In genomic region chr5:96775689-96776088, GRCh38 we compare ENCODE assay signal across 24 cellular contexts. TPM values are rescaled to one million over a fixed set of nuclear protein-coding genes. Genes with fewer than 3 reads are reported as not detected.
DNase-seq lines count a peak whose midpoint lies in the region; ATAC-seq and TF ChIP-seq lines count a peak whose summit lies in the region.
"Had no signal": no experiment of that assay in that cellular context is flagged by ENCODE, and none has a peak within 500 bp of the region (broad histone marks: within the 10 kb centered on the region; RNA-seq: fewer than 3 reads in every experiment).

No MANE protein-coding gene starts in this region.

- H3K27ac ChIP-seq in naive thymus-derived CD4-positive, alpha-beta T cell (ENCODE audit: low read depth, low read length) = no peak overlapping the region
- peak overlapping the region; percentile 56 for H3K27ac ChIP-seq in stomach smooth muscle (ENCODE audit: low read length)
- H3K27ac ChIP-seq: PC-9 had no signal

- no peak overlapping the region for H3K9ac ChIP-seq in stomach smooth muscle (ENCODE audit: low read length in 2 of 2)

- POLR2A ChIA-PET in WTC11 (lab: Charles Lee) = no interaction called here
- POLR2A ChIA-PET in naive thymus-derived CD4-positive, alpha-beta T cell (lab: Charles Lee) = no interaction called here

- H3K4me3 ChIP-seq in naive thymus-derived CD4-positive, alpha-beta T cell (ENCODE audit: low read length) = no peak overlapping the region
- no peak overlapping the region for H3K4me3 ChIP-seq in stomach smooth muscle (ENCODE audit: low read length in 2 of 2)
- H3K4me3 ChIP-seq: HAP-1, PC-9 had no signal

- no peak overlapping the region for H3K4me3 Mint-ChIP-seq in activated naive CD4-positive, alpha-beta T cell treated with anti-CD3 and anti-CD28 coated beads, Interleukin-2, amount 10 ng/mL, durations not matched to agents 7 days and 5 days
- H3K4me3 Mint-ChIP-seq in WTC11 = no peak overlapping the region
- no peak overlapping the region for H3K4me3 Mint-ChIP-seq in naive thymus-derived CD4-positive, alpha-beta T cell
- H3K4me3 Mint-ChIP-seq: activated CD8-positive, alpha-beta T cell treated with anti-CD3 and anti-CD28 coated beads, Interleukin-2, amount 10 ng/mL, durations not matched to agents 7 days and 5 days; neural crest cell had no signal

- H3K4me1 ChIP-seq in naive thymus-derived CD4-positive, alpha-beta T cell (ENCODE audit: control insufficient read depth in 2 of 2, insufficient read depth in 2 of 2, low read length in 2 of 2) = peaks cover 0 to 5% of the 10 kb centered on the region in 2 donors
- H3K4me1 ChIP-seq in stomach smooth muscle (ENCODE audit: control insufficient read depth, insufficient read depth, low read length) = peaks cover 12% of the 10 kb centered on the region
- H3K4me1 ChIP-seq: HAP-1 had no signal

- peaks cover 15% of the 10 kb centered on the region for H3K4me1 Mint-ChIP-seq in activated naive CD4-positive, alpha-beta T cell treated with anti-CD3 and anti-CD28 coated beads, Interleukin-2, amount 10 ng/mL, durations not matched to agents 7 days and 5 days
- H3K4me1 Mint-ChIP-seq in WTC11 = no peaks in the 10 kb centered on the region
- peaks cover 5 to 26% (median 22%) of the 10 kb centered on the region in 7 donors for H3K4me1 Mint-ChIP-seq in naive thymus-derived CD4-positive, alpha-beta T cell

- CTCF ChIA-PET in activated naive CD4-positive, alpha-beta T cell treated with anti-CD3 and anti-CD28 coated beads, Interleukin-2, amount 10 ng/mL, durations not matched to agents 7 days and 5 days (lab: Charles Lee) = interaction anchor here (1.1 kb wide), 1 partner anchor 93 kb away, joined by 4 read pairs; no protein-coding TSS in a partner anchor
- CTCF ChIA-PET in WTC11 (lab: Charles Lee) = interaction anchor here (1.0 to 1.1 kb wide), 2 partner anchors 23 to 93 kb away, joined by 3 read pairs; no protein-coding TSS in a partner anchor
- CTCF ChIA-PET in naive thymus-derived CD4-positive, alpha-beta T cell (lab: Charles Lee) = no interaction called here

- no peaks in the 10 kb centered on the region for H3K27me3 ChIP-seq in naive thymus-derived CD4-positive, alpha-beta T cell (ENCODE audit: control insufficient read depth in 2 of 2, insufficient read depth in 2 of 2, low read length in 2 of 2)
- H3K27me3 ChIP-seq in stomach smooth muscle (ENCODE audit: control insufficient read depth in 1 of 2, insufficient read depth in 2 of 2, low read length in 2 of 2) = no peaks in the 10 kb centered on the region

- peak overlapping the region; percentile 37 for H3K27ac Mint-ChIP-seq in activated naive CD4-positive, alpha-beta T cell treated with anti-CD3 and anti-CD28 coated beads, Interleukin-2, amount 10 ng/mL, durations not matched to agents 7 days and 5 days
- H3K27ac Mint-ChIP-seq in WTC11 = peak overlapping the region; percentile 32; the same call in 1 of the 2 replicates
- H3K27ac Mint-ChIP-seq in naive thymus-derived CD4-positive, alpha-beta T cell = peak overlapping the region in 6 of 9 donors; percentile 11 to 65 (median 34)
- H3K27ac Mint-ChIP-seq: activated CD8-positive, alpha-beta T cell treated with anti-CD3 and anti-CD28 coated beads, Interleukin-2, amount 10 ng/mL, durations not matched to agents 7 days and 5 days had no signal

- no peaks in the 10 kb centered on the region for H3K9me3 ChIP-seq in naive thymus-derived CD4-positive, alpha-beta T cell (ENCODE audit: control insufficient read depth in 2 of 3, low read length in 3 of 3)
- H3K9me3 ChIP-seq in stomach smooth muscle (ENCODE audit: control insufficient read depth in 2 of 2, low read length in 2 of 2) = no peaks in the 10 kb centered on the region
- H3K9me3 ChIP-seq: HAP-1 had no signal

- DNase-seq in activated naive CD4-positive, alpha-beta T cell treated with anti-CD3 and anti-CD28 coated beads, Interleukin-2, amount 10 ng/mL, durations not matched to agents 7 days and 5 days = no peak
- DNase-seq in activated naive CD4-positive, alpha-beta T cell treated with anti-CD3 and anti-CD28 coated beads, Interleukin-2, amount 50 U/mL, for 16 hours = no peak
- DNase-seq in WTC11 (ENCODE audit: low spot score) (no peak), EL (no peak)
- DNase-seq in naive thymus-derived CD4-positive, alpha-beta T cell = no peak
- no peak for DNase-seq in activated CD8-positive, alpha-beta memory T cell treated with anti-CD3 and anti-CD28 coated beads, Interleukin-2, amount 50 U/mL, for 4 hours
- DNase-seq: activated CD8-positive, alpha-beta T cell treated with anti-CD3 and anti-CD28 coated beads, Interleukin-2, amount 10 ng/mL, durations not matched to agents 7 days and 5 days; activated gamma-delta T cell; amniotic stem cell; DND-41; glutamatergic neuron; islet precursor cell; NCI-H1694 treated with DMSO at 0.1 percent for 48 hours; NCI-H524; NK-92 treated with Interleukin-12 subunit alpha and Interleukin-12 subunit beta, amount 100 ng/mL, for 24 hours; PC-9; stimulated activated CD4-positive, alpha-beta T cell treated with anti-CD3 and anti-CD28 coated beads, Interleukin-4, amount 100 ng/mL, for 4 hours; stimulated activated naive CD4-positive, alpha-beta T cell treated with Interleukin-2 at 50 U/mL for 16 hours had no signal

- H3K36me3 ChIP-seq in naive thymus-derived CD4-positive, alpha-beta T cell (ENCODE audit: control insufficient read depth in 2 of 3, insufficient read depth in 3 of 3, low read length in 3 of 3) = peaks cover 24 to 76% (median 38%) of the 10 kb centered on the region in 3 experiments
- H3K36me3 ChIP-seq in stomach smooth muscle (ENCODE audit: control insufficient read depth in 2 of 2, insufficient read depth in 2 of 2, low read length in 2 of 2) = peaks cover 15 to 29% of the 10 kb centered on the region in 2 donors

- ATAC-seq in WTC11 (no peak), HG03354 (IDR thresholded peaks at IDR 0.05; ENCODE audit: poor library complexity, severe bottlenecking, unreplicated experiment) (no peak)
- ATAC-seq in naive thymus-derived CD4-positive, alpha-beta T cell = no peak
- ATAC-seq: activated CD8-positive, alpha-beta T cell treated with anti-CD3 and anti-CD28 coated beads, Interleukin-2, amount 10 ng/mL, durations not matched to agents 7 days and 5 days; Right ventricle myocardium inferior had no signal

- no peaks in the 10 kb centered on the region for H3K9me3 Mint-ChIP-seq in activated naive CD4-positive, alpha-beta T cell treated with anti-CD3 and anti-CD28 coated beads, Interleukin-2, amount 10 ng/mL, durations not matched to agents 7 days and 5 days
- no peaks in the 10 kb centered on the region for H3K9me3 Mint-ChIP-seq in WTC11
- H3K9me3 Mint-ChIP-seq in naive thymus-derived CD4-positive, alpha-beta T cell = no peaks in the 10 kb centered on the region
- H3K9me3 Mint-ChIP-seq: IgD-negative memory B cell, neural crest cell had no signal

- H3K36me3 Mint-ChIP-seq in activated naive CD4-positive, alpha-beta T cell treated with anti-CD3 and anti-CD28 coated beads, Interleukin-2, amount 10 ng/mL, durations not matched to agents 7 days and 5 days = peaks cover 79% of the 10 kb centered on the region
- H3K36me3 Mint-ChIP-seq in WTC11 = peaks cover 5% of the 10 kb centered on the region; the same call in 1 of the 2 replicates
- peaks cover 30 to 60% (median 34%) of the 10 kb centered on the region in 5 donors for H3K36me3 Mint-ChIP-seq in naive thymus-derived CD4-positive, alpha-beta T cell
- H3K36me3 Mint-ChIP-seq: IgD-negative memory B cell had no signal

- no peak for TF ChIP-seq CTCF in WTC11 (IDR thresholded peaks at IDR 0.05)

- intact Hi-C loops in naive thymus-derived CD4-positive, alpha-beta T cell (cut with micrococcal nuclease) = loop anchor here (2.0 to 10.0 kb wide), 2 partner anchors 19 to 129 kb away; no protein-coding TSS in a partner anchor

- no peaks in the 10 kb centered on the region for H3K27me3 Mint-ChIP-seq in activated naive CD4-positive, alpha-beta T cell treated with anti-CD3 and anti-CD28 coated beads, Interleukin-2, amount 10 ng/mL, durations not matched to agents 7 days and 5 days
- no peaks in the 10 kb centered on the region for H3K27me3 Mint-ChIP-seq in WTC11 (ENCODE audit: low read depth)
- H3K27me3 Mint-ChIP-seq in naive thymus-derived CD4-positive, alpha-beta T cell = no peaks in the 10 kb centered on the region
- H3K27me3 Mint-ChIP-seq: IgD-negative memory B cell had no signal

TF ChIP-seq in WTC11, 78 proteins besides CTCF, POLR2A, EP300 and RAD21 (continues in another document):
- no peak for TF ChIP-seq CREB1 (CRISPR knock-in tag; IDR thresholded peaks at IDR 0.05)
- no peak for TF ChIP-seq MYBL2 (CRISPR knock-in tag; IDR thresholded peaks at IDR 0.05)
- no peak for TF ChIP-seq ZNF423 (CRISPR knock-in tag; IDR thresholded peaks at IDR 0.05)
- no peak for TF ChIP-seq GTF2I (CRISPR knock-in tag; conservative IDR thresholded peaks at IDR 0.05)
- no peak for TF ChIP-seq FOXK1 (CRISPR knock-in tag; IDR thresholded peaks at IDR 0.05)
- TF ChIP-seq MAX (CRISPR knock-in tag; IDR thresholded peaks at IDR 0.05) = no peak
- TF ChIP-seq ZBTB43 (CRISPR knock-in tag; IDR thresholded peaks at IDR 0.05) = no peak
- TF ChIP-seq JAZF1 (CRISPR knock-in tag; IDR thresholded peaks at IDR 0.05) = no peak
- no peak for TF ChIP-seq GRHL2 (CRISPR knock-in tag; IDR thresholded peaks at IDR 0.05; ENCODE audit: insufficient replicate concordance, severe bottlenecking)

RNA-seq across cellular contexts. Expression of gene ERAP1, which starts 32.1 kb away (rescaled TPM):
- total RNA-seq in WTC11 (2021) = 10.6 to 13.9 TPM (median 11.7 TPM) in 3 replicates
- total RNA-seq in naive thymus-derived CD4-positive, alpha-beta T cell = 100 to 1,000 TPM in 3 of 5 experiments, 10 to 100 TPM in 2; 79.0 to 184 (median 153) TPM
- 10 to 100 TPM; 50.4 to 72.6 TPM for polyA plus RNA-seq in naive thymus-derived CD4-positive, alpha-beta T cell
